ENCODE assay signal across 2 cellular contexts in genomic region chr9:83596899-83597504, GRCh38.
A peak's percentile ranks its signal among the peaks of the same experiment; 100 is the strongest.
TF ChIP-seq lines count a peak whose summit lies in the region.

No MANE protein-coding gene starts in this region.

TF ChIP-seq in K562, 482 proteins besides CTCF, POLR2A, EP300 and RAD21 (continues in another document):
- TF ChIP-seq, protein P1, sequence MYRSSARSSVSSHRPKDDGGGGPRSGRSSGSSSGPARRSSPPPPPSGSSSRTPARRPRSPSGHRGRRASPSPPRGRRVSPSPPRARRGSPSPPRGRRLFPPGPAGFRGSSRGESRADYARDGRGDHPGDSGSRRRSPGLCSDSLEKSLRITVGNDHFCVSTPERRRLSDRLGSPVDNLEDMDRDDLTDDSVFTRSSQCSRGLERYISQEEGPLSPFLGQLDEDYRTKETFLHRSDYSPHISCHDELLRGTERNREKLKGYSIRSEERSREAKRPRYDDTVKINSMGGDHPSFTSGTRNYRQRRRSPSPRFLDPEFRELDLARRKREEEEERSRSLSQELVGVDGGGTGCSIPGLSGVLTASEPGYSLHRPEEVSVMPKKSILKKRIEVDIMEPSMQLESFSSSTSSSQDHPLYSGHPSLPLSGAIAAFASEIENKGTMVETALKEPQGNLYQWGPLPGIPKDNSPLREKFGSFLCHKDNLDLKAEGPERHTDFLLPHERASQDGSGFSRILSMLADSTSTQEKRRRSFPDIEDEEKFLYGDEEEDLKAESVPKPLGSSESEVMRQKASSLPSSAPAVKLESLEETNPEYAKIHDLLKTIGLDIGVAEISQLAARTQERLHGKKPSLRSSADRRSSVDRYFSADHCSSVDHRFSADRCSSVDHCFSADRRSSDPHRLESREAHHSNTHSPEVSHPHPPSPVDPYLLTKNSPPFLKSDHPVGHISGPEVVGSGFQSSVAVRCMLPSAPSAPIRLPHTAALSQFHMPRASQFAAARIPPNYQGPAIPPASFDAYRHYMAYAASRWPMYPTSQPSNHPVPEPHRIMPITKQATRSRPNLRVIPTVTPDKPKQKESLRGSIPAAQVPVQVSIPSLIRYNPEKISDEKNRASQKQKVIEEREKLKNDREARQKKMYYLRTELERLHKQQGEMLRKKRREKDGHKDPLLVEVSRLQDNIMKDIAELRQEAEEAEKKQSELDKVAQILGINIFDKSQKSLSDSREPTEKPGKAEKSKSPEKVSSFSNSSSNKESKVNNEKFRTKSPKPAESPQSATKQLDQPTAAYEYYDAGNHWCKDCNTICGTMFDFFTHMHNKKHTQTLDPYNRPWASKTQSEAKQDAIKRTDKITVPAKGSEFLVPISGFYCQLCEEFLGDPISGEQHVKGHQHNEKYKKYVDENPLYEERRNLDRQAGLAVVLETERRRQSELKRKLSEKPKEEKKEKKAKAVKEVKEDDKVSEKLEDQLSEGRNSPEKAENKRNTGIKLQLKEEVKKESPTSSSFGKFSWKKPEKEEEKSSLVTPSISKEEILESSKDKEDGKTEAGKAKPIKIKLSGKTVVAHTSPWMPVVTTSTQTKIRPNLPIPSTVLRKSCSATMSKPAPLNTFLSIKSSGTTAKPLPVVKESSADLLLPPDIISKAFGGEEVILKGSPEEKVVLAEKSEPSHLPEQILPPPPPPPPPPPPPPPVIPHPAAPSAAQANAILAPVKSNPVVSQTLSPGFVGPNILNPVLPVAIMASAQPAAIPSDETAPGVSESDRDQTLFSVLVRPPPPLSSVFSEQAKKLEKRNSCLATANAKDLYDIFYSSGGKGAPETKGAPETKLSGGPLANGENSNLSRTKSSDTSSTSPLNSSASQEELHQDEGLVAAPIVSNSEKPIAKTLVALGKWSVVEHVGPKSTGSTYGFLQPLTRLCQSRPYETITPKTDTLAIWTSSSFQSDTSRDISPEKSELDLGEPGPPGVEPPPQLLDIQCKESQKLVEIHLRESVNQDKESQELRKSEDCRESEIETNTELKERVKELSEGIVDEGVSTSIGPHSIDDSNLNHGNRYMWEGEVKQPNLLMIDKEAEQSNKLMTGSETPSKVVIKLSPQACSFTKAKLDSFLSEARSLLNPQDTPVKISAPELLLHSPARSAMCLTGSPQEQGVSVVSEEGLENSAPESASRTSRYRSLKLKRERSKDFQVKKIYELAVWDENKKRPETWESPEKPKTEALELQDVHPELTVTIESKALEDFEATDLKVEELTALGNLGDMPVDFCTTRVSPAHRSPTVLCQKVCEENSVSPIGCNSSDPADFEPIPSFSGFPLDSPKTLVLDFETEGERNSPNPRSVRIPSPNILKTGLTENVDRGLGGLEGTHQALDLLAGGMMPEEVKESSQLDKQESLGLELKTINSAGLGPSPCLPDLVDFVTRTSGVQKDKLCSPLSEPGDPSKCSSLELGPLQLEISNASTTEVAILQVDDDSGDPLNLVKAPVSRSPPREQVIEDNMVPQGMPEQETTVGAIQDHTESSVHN (IDR thresholded peaks at IDR 0.05; ENCODE audit: borderline replicate concordance in 1 of 2, low read depth in 1 of 2): no peak
- no peak for TF ChIP-seq ZKSCAN8 (CRISPR knock-in tag; IDR thresholded peaks at IDR 0.05)
- TF ChIP-seq, protein P2, sequence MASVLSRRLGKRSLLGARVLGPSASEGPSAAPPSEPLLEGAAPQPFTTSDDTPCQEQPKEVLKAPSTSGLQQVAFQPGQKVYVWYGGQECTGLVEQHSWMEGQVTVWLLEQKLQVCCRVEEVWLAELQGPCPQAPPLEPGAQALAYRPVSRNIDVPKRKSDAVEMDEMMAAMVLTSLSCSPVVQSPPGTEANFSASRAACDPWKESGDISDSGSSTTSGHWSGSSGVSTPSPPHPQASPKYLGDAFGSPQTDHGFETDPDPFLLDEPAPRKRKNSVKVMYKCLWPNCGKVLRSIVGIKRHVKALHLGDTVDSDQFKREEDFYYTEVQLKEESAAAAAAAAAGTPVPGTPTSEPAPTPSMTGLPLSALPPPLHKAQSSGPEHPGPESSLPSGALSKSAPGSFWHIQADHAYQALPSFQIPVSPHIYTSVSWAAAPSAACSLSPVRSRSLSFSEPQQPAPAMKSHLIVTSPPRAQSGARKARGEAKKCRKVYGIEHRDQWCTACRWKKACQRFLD (CRISPR knock-in tag; IDR thresholded peaks at IDR 0.05): no peak
- no peak for TF ChIP-seq TCF7 (IDR thresholded peaks at IDR 0.05; ENCODE audit: borderline replicate concordance)
- TF ChIP-seq, protein P3, sequence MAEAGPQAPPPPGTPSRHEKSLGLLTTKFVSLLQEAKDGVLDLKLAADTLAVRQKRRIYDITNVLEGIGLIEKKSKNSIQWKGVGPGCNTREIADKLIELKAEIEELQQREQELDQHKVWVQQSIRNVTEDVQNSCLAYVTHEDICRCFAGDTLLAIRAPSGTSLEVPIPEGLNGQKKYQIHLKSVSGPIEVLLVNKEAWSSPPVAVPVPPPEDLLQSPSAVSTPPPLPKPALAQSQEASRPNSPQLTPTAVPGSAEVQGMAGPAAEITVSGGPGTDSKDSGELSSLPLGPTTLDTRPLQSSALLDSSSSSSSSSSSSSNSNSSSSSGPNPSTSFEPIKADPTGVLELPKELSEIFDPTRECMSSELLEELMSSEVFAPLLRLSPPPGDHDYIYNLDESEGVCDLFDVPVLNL (CRISPR knock-in tag; IDR thresholded peaks at IDR 0.05; ENCODE audit: low read depth): no peak
- TF ChIP-seq NCOA2 (IDR thresholded peaks at IDR 0.05; ENCODE audit: partially characterized antibody in 2 of 2): no peak
- no peak for TF ChIP-seq ZNF217 (CRISPR knock-in tag; IDR thresholded peaks at IDR 0.05)
- no peak for TF ChIP-seq ZBTB17 (CRISPR knock-in tag; IDR thresholded peaks at IDR 0.05)
- no peak for TF ChIP-seq ZNF766 (CRISPR knock-in tag; conservative IDR thresholded peaks at IDR 0.05)
- TF ChIP-seq, protein P4, sequence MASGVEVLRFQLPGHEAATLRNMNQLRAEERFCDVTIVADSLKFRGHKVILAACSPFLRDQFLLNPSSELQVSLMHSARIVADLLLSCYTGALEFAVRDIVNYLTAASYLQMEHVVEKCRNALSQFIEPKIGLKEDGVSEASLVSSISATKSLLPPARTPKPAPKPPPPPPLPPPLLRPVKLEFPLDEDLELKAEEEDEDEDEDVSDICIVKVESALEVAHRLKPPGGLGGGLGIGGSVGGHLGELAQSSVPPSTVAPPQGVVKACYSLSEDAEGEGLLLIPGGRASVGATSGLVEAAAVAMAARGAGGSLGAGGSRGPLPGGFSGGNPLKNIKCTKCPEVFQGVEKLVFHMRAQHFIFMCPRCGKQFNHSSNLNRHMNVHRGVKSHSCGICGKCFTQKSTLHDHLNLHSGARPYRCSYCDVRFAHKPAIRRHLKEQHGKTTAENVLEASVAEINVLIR (CRISPR knock-in tag; IDR thresholded peaks at IDR 0.05): no peak
- no peak for TF ChIP-seq NR3C1 (CRISPR knock-in tag; IDR thresholded peaks at IDR 0.05)
- no peak for TF ChIP-seq ZNF274 (IDR thresholded peaks at IDR 0.05; ENCODE audit: borderline replicate concordance, low read depth, low read length)
- no peak for TF ChIP-seq SRF (CRISPR knock-in tag; IDR thresholded peaks at IDR 0.05)
- no peak for TF ChIP-seq ESRRA (IDR thresholded peaks at IDR 0.05; ENCODE audit: borderline replicate concordance, low read depth)
- TF ChIP-seq TGIF2 (CRISPR knock-in tag; IDR thresholded peaks at IDR 0.05): no peak

TF ChIP-seq in HepG2, 621 proteins besides CTCF, POLR2A, EP300 and RAD21:
- TF ChIP-seq STAG1 (CRISPR knock-in tag; IDR thresholded peaks at IDR 0.05): peak; percentile 68
- TF ChIP-seq ZNF800 (CRISPR knock-in tag; IDR thresholded peaks at IDR 0.05): no peak
